Comparison of ENCODE assay signal across 8 cellular contexts in genomic region chr12:53500119-53500775, GRCh38. TPM values are rescaled to one million over a fixed set of nuclear protein-coding genes. Genes with fewer than 3 reads are reported as not detected.
DNase-seq lines count a peak whose midpoint lies in the region; ATAC-seq and TF ChIP-seq lines count a peak whose summit lies in the region.

No MANE protein-coding gene starts in this region.

- peaks cover 5% of the 10 kb centered on the region for H3K36me3 Mint-ChIP-seq in stimulated activated naive CD8-positive, alpha-beta T cell treated with anti-CD3 and anti-CD28 coated beads, Interleukin-15, Interleukin-2, amounts not matched to agents 100 ng/mL and 50 ng/mL, for 24 hours (ENCODE audit: low read depth)
- H3K36me3 Mint-ChIP-seq in naive thymus-derived CD8-positive, alpha-beta T cell: peaks cover 0 to 12% (median 1%) of the 10 kb centered on the region in 3 donors

- H3K4me3 ChIP-seq in epithelial cell of proximal tubule (ENCODE audit: low read depth, low read length): peak overlapping the region; percentile 70

- POLR2A ChIA-PET in naive thymus-derived CD8-positive, alpha-beta T cell (lab: Charles Lee): interaction anchor here (0.6 to 4.2 kb wide), 30 partner anchors 9 to 780 kb away, joined by 3 to 48 read pairs (median 7); partner anchors contain the start of genes AAAS, ATP5MC2, CBX5 and CSAD

- no peak for ATAC-seq in stimulated activated naive CD8-positive, alpha-beta T cell treated with anti-CD3 and anti-CD28 coated beads, Interleukin-15, Interleukin-2, amounts not matched to agents 100 U/mL and 50 U/mL, for 24 hours
- ATAC-seq in naive thymus-derived CD8-positive, alpha-beta T cell: no peak
- ATAC-seq in HG03108 (IDR thresholded peaks at IDR 0.05; ENCODE audit: unreplicated experiment) (no peak), GM21619 (IDR thresholded peaks at IDR 0.05; ENCODE audit: unreplicated experiment) (no peak)

- no peaks in the 10 kb centered on the region for H3K27me3 Mint-ChIP-seq in stimulated activated naive CD8-positive, alpha-beta T cell treated with anti-CD3 and anti-CD28 coated beads, Interleukin-15, Interleukin-2, amounts not matched to agents 100 ng/mL and 50 ng/mL, for 24 hours
- H3K27me3 Mint-ChIP-seq in naive thymus-derived CD8-positive, alpha-beta T cell: no peaks in the 10 kb centered on the region

- no peak for DNase-seq in stimulated activated naive CD8-positive, alpha-beta T cell treated with anti-CD3 and anti-CD28 coated beads, Interleukin-15, Interleukin-2, amounts not matched to agents 100 U/mL and 50 U/mL, for 24 hours
- peak; percentile 86 for DNase-seq in SIG-M5 treated with dmso at 0.1 percent for 504 hours (lab: John Stamatoyannopoulos, UW; ENCODE audit: unreplicated experiment)
- DNase-seq in epithelial cell of proximal tubule (ENCODE audit: low read depth): no peak
- DNase-seq in naive thymus-derived CD8-positive, alpha-beta T cell: no peak
- DNase-seq in NCI-H1048 (lab: John Stamatoyannopoulos, UW): no peak

- H3K4me3 Mint-ChIP-seq in stimulated activated naive CD8-positive, alpha-beta T cell treated with anti-CD3 and anti-CD28 coated beads, Interleukin-15, Interleukin-2, amounts not matched to agents 100 ng/mL and 50 ng/mL, for 24 hours: peak overlapping the region; percentile 89
- H3K4me3 Mint-ChIP-seq in naive thymus-derived CD8-positive, alpha-beta T cell: peak overlapping the region; percentile 89 to 96 (median 94)

- H3K9me3 Mint-ChIP-seq in stimulated activated naive CD8-positive, alpha-beta T cell treated with anti-CD3 and anti-CD28 coated beads, Interleukin-15, Interleukin-2, amounts not matched to agents 100 ng/mL and 50 ng/mL, for 24 hours: no peaks in the 10 kb centered on the region
- no peaks in the 10 kb centered on the region for H3K9me3 Mint-ChIP-seq in naive thymus-derived CD8-positive, alpha-beta T cell

- TF ChIP-seq CTCF in epithelial cell of proximal tubule (conservative IDR thresholded peaks at IDR 0.05; ENCODE audit: low read depth, low read length): no peak

- H3K27ac Mint-ChIP-seq in stimulated activated naive CD8-positive, alpha-beta T cell treated with anti-CD3 and anti-CD28 coated beads, Interleukin-15, Interleukin-2, amounts not matched to agents 100 ng/mL and 50 ng/mL, for 24 hours: peak overlapping the region; percentile 89
- H3K27ac Mint-ChIP-seq in naive thymus-derived CD8-positive, alpha-beta T cell: peak overlapping the region; percentile 90 to 99 (median 97)

- peaks cover 39% of the 10 kb centered on the region for H3K4me1 Mint-ChIP-seq in stimulated activated naive CD8-positive, alpha-beta T cell treated with anti-CD3 and anti-CD28 coated beads, Interleukin-15, Interleukin-2, amounts not matched to agents 100 ng/mL and 50 ng/mL, for 24 hours (ENCODE audit: low read depth)
- peaks cover 22 to 59% (median 44%) of the 10 kb centered on the region in 4 donors for H3K4me1 Mint-ChIP-seq in naive thymus-derived CD8-positive, alpha-beta T cell

RNA-seq across cellular contexts. Expression of gene TARBP2, which starts 0.8 kb away (rescaled TPM):
- total RNA-seq in epithelial cell of proximal tubule: 51.9 and 78.2 TPM in 2 replicates
- 10 to 100 TPM; 45.2 to 46.1 TPM for total RNA-seq in naive thymus-derived CD8-positive, alpha-beta T cell
- polyA plus RNA-seq in naive thymus-derived CD8-positive, alpha-beta T cell: 10 to 100 TPM; 27.0 to 32.1 (median 27.9) TPM

RNA-seq across cellular contexts. Expression of gene MAP3K12, which starts 1.0 kb away (rescaled TPM):
- total RNA-seq in epithelial cell of proximal tubule: 5.8 and 16.7 TPM in 2 replicates
- 10 to 100 TPM; 17.2 to 23.8 TPM for total RNA-seq in naive thymus-derived CD8-positive, alpha-beta T cell
- polyA plus RNA-seq in naive thymus-derived CD8-positive, alpha-beta T cell: 1 to 10 TPM; 2.4 to 3.9 (median 3.4) TPM

RNA-seq across cellular contexts. Expression of gene NPFF, which starts 7.0 kb away (rescaled TPM):
- not detected in 2 replicates for total RNA-seq in epithelial cell of proximal tubule
- not detected for total RNA-seq in naive thymus-derived CD8-positive, alpha-beta T cell
- not detected for polyA plus RNA-seq in naive thymus-derived CD8-positive, alpha-beta T cell

RNA-seq across cellular contexts. Expression of gene PCBP2, which starts 48.3 kb away (rescaled TPM):
- total RNA-seq in epithelial cell of proximal tubule: 153 and 169 TPM in 2 replicates
- 100 to 1,000 TPM; 858 to 917 TPM for total RNA-seq in naive thymus-derived CD8-positive, alpha-beta T cell
- polyA plus RNA-seq in naive thymus-derived CD8-positive, alpha-beta T cell: 100 to 1,000 TPM; 143 to 157 (median 152) TPM

RNA-seq across cellular contexts. Expression of gene PRR13, which starts 58.7 kb away (rescaled TPM):
- total RNA-seq in epithelial cell of proximal tubule: 132 and 137 TPM in 2 replicates
- total RNA-seq in naive thymus-derived CD8-positive, alpha-beta T cell: 100 to 1,000 TPM; 215 to 217 TPM
- 100 to 1,000 TPM; 513 to 535 (median 534) TPM for polyA plus RNA-seq in naive thymus-derived CD8-positive, alpha-beta T cell
